8 cellular contexts compared by ENCODE assay signal in genomic region chr6:138572200-138572875, GRCh38.
A peak's percentile ranks its signal among the peaks of the same experiment; 100 is the strongest.
DNase-seq lines count a peak whose midpoint lies in the region; ATAC-seq and TF ChIP-seq lines count a peak whose summit lies in the region.

No MANE protein-coding gene starts in this region.

- H3K4me3 Mint-ChIP-seq in activated CD4-positive, alpha-beta T cell treated with anti-CD3 and anti-CD28 coated beads for 36 hours, result no peak overlapping the region
- H3K4me3 Mint-ChIP-seq in activated CD4-positive, alpha-beta T cell treated with anti-CD3 and anti-CD28 coated beads, Interleukin-2, amount 10 ng/mL, durations not matched to agents 24 days and 14 days, result no peak overlapping the region

- H3K27me3 Mint-ChIP-seq in activated CD4-positive, alpha-beta T cell treated with anti-CD3 and anti-CD28 coated beads for 36 hours, result peaks cover 8% of the 10 kb centered on the region
- peaks cover 21% of the 10 kb centered on the region for H3K27me3 Mint-ChIP-seq in activated CD4-positive, alpha-beta T cell treated with anti-CD3 and anti-CD28 coated beads, Interleukin-2, amount 10 ng/mL, durations not matched to agents 24 days and 14 days

- peak overlapping the region; percentile 59 for H3K4me3 ChIP-seq in epithelial cell of proximal tubule (ENCODE audit: low read depth, low read length)

- CTCF ChIA-PET in activated CD4-positive, alpha-beta T cell treated with anti-CD3 and anti-CD28 coated beads for 36 hours (lab: Charles Lee), result interaction anchor here (2.0 kb wide), 1 partner anchor 19 kb away, joined by 10 read pairs; no protein-coding TSS in a partner anchor

- POLR2A ChIA-PET in activated CD4-positive, alpha-beta T cell treated with anti-CD3 and anti-CD28 coated beads for 36 hours (lab: Charles Lee), result no interaction called here

- no peak overlapping the region for H3K27ac Mint-ChIP-seq in activated CD4-positive, alpha-beta T cell treated with anti-CD3 and anti-CD28 coated beads for 36 hours
- H3K27ac Mint-ChIP-seq in activated CD4-positive, alpha-beta T cell treated with anti-CD3 and anti-CD28 coated beads, Interleukin-2, amount 10 ng/mL, durations not matched to agents 24 days and 14 days, result no peak overlapping the region

- peak; percentile 68 for ATAC-seq in activated CD4-positive, alpha-beta T cell treated with anti-CD3 and anti-CD28 coated beads for 36 hours
- no peak for ATAC-seq in HG03469 (IDR thresholded peaks at IDR 0.05; ENCODE audit: unreplicated experiment)
- ATAC-seq in GM21526 (IDR thresholded peaks at IDR 0.05; ENCODE audit: low FRiP score, unreplicated experiment), result no peak
- ATAC-seq in HG03159 (IDR thresholded peaks at IDR 0.05; ENCODE audit: unreplicated experiment), result no peak

- TF ChIP-seq CTCF in epithelial cell of proximal tubule (conservative IDR thresholded peaks at IDR 0.05; ENCODE audit: low read depth, low read length), result no peak

- H3K36me3 Mint-ChIP-seq in activated CD4-positive, alpha-beta T cell treated with anti-CD3 and anti-CD28 coated beads for 36 hours (ENCODE audit: low read depth), result no peaks in the 10 kb centered on the region
- no peaks in the 10 kb centered on the region for H3K36me3 Mint-ChIP-seq in activated CD4-positive, alpha-beta T cell treated with anti-CD3 and anti-CD28 coated beads, Interleukin-2, amount 10 ng/mL, durations not matched to agents 24 days and 14 days (ENCODE audit: low read depth)

- no peaks in the 10 kb centered on the region for H3K9me3 Mint-ChIP-seq in activated CD4-positive, alpha-beta T cell treated with anti-CD3 and anti-CD28 coated beads for 36 hours (ENCODE audit: low read depth)
- no peaks in the 10 kb centered on the region for H3K9me3 Mint-ChIP-seq in activated CD4-positive, alpha-beta T cell treated with anti-CD3 and anti-CD28 coated beads, Interleukin-2, amount 10 ng/mL, durations not matched to agents 24 days and 14 days

- intact Hi-C loops in activated CD4-positive, alpha-beta T cell treated with anti-CD3 and anti-CD28 coated beads for 36 hours (cut with DNase I, micrococcal nuclease), result no loop called here
- intact Hi-C loops in activated CD4-positive, alpha-beta T cell treated with anti-CD3 and anti-CD28 coated beads, Interleukin-2, amount 10 ng/mL, durations not matched to agents 24 days and 14 days (cut with micrococcal nuclease), result no loop called here

- peaks cover 5% of the 10 kb centered on the region for H3K4me1 Mint-ChIP-seq in activated CD4-positive, alpha-beta T cell treated with anti-CD3 and anti-CD28 coated beads for 36 hours
- no peaks in the 10 kb centered on the region for H3K4me1 Mint-ChIP-seq in activated CD4-positive, alpha-beta T cell treated with anti-CD3 and anti-CD28 coated beads, Interleukin-2, amount 10 ng/mL, durations not matched to agents 24 days and 14 days

- DNase-seq in activated CD4-positive, alpha-beta T cell treated with anti-CD3 and anti-CD28 coated beads for 36 hours, result peak; percentile 40
- DNase-seq in activated CD4-positive, alpha-beta T cell treated with anti-CD3 and anti-CD28 coated beads, Interleukin-2, amount 10 ng/mL, durations not matched to agents 24 days and 14 days, result no peak
- DNase-seq in NCI-H774 (lab: John Stamatoyannopoulos, UW), result peak; percentile 89
- DNase-seq in epithelial cell of proximal tubule (ENCODE audit: low read depth), result no peak
- peak; percentile 74 for DNase-seq in mucosa of gallbladder (ENCODE audit: low spot score)

Comparison
In these comparisons a context has a peak if more than half of its experiments do, and no peak if none do; other contexts are left out.
1. DNase-seq: peak in activated CD4-positive, alpha-beta T cell treated with anti-CD3 and anti-CD28 coated beads for 36 hours (single experiment), NCI-H774 (single experiment) and mucosa of gallbladder (single experiment); none in activated CD4-positive, alpha-beta T cell treated with anti-CD3 and anti-CD28 coated beads, Interleukin-2, amount 10 ng/mL, durations not matched to agents 24 days and 14 days (single experiment) and epithelial cell of proximal tubule (single experiment).